Comparison of ENCODE assay signal across 32 cellular contexts in the genomic region with DNA sequence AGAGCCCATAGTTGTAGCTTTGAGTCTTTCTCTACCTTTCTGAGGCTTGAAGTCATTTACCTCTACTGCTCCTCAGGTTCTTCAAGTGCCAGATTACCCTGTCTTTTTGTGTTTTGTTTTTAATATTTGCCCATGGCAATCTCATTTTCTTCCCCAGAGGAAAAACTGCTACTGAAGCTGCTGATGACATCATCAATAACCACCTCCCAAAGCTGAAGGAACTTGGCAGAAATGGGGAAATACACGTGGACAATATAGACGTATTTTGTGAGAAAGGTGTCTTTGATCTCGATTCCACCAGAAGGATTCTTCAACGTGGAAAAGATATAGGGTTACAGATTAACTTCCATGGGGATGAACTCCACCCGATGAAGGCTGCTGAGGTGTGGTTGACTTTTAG. TPM values are rescaled to one million over a fixed set of nuclear protein-coding genes. Genes with fewer than 3 reads are reported as not detected.
"Had no signal": no experiment of that assay in that cellular context is flagged by ENCODE, and none has a peak within 500 bp of the region (broad histone marks: within the 10 kb centered on the region; RNA-seq: fewer than 3 reads in every experiment).

No MANE protein-coding gene starts in this region.

- H3K4me2 ChIP-seq: smooth muscle cell had no signal

- DNase-seq: effector CD8-positive, alpha-beta T cell; endodermal cell; foreskin fibroblast; gastrocnemius medialis; head of caudate nucleus; kidney; mucosa of descending colon; naive B cell; stimulated activated CD4-positive, alpha-beta T cell treated with anti-CD3 and anti-CD28 coated beads, Interleukin-12 subunit alpha, Interleukin-12 subunit beta, amount 100 ng/mL, for 4 hours; stimulated activated CD4-positive, alpha-beta T cell treated with anti-CD3 and anti-CD28 coated beads, Interleukin-1b, Interleukin-23, amount 100 ng/mL, for 48 hours; stimulated activated CD4-positive, alpha-beta T cell treated with anti-CD3 and anti-CD28 coated beads, Interleukin-4, amount 100 ng/mL, for 1 hour; stimulated activated CD8-positive, alpha-beta memory T cell treated with anti-CD3 and anti-CD28 coated beads, Interleukin-4, amount 100 ng/mL, for 48 hours; stimulated activated naive CD4-positive, alpha-beta T cell; stimulated activated naive CD8-positive, alpha-beta T cell treated with anti-CD3 and anti-CD28 coated beads, Interleukin-15, amount 100 ng/mL, for 72 hours; tibial artery had no signal

- H3K4me1 ChIP-seq: gastrocnemius medialis, parathyroid adenoma, suprapubic skin, tibial artery had no signal

- ATAC-seq: esophagus mucosa; gastrocnemius medialis; left lobe of liver; mucosa of descending colon; natural killer cell treated with Interleukin-12 subunit alpha and Interleukin-12 subunit beta and Interleukin-15 and Interleukin-18, amount 100 ng/mL, for 72 hours; sciatic nerve; stimulated activated naive CD8-positive, alpha-beta T cell treated with anti-CD3 and anti-CD28 coated beads, Interleukin-15, amount 100 ng/mL, for 72 hours had no signal

- H3K36me3 ChIP-seq: gastrocnemius medialis, neutrophil, suprapubic skin, tibial artery had no signal

- H3K9me3 ChIP-seq: gastrocnemius medialis, mucosa of descending colon, neutrophil, suprapubic skin, tibial artery had no signal

- H2AFZ ChIP-seq: parathyroid adenoma had no signal

- FAIRE-seq: colon, kidney had no signal

- H3K4me3 ChIP-seq: gastrocnemius medialis, lung, mucosa of descending colon, smooth muscle cell, suprapubic skin, tibial artery had no signal

- H3K27me3 ChIP-seq: gastrocnemius medialis, neutrophil, suprapubic skin had no signal

- H3K9ac ChIP-seq: parathyroid adenoma had no signal

- H3K79me2 ChIP-seq: parathyroid adenoma had no signal

- H3K27ac ChIP-seq: epithelial cell of prostate, gastrocnemius medialis, neutrophil, parathyroid adenoma, suprapubic skin, tibial artery had no signal

RNA-seq across cellular contexts. Expression of a gene that starts 17.1 kb away (rescaled TPM):
- total RNA-seq: glomerular endothelial cell, mesothelial cell of epicardium had no signal

RNA-seq across cellular contexts. Expression of a gene that starts 17.8 kb away (rescaled TPM):
- total RNA-seq: esophagus mucosa, gastrocnemius medialis, glomerular endothelial cell, mucosa of descending colon, neural crest cell, omental fat pad, progenitor cell of endocrine pancreas, smooth muscle cell, urinary bladder had no signal

RNA-seq across cellular contexts. Expression of a gene that starts 35.9 kb away (rescaled TPM):
- total RNA-seq: urinary bladder had no signal
- polyA plus RNA-seq: smooth muscle cell had no signal
